ENCODE assay signal across 24 cellular contexts in the genomic region with DNA sequence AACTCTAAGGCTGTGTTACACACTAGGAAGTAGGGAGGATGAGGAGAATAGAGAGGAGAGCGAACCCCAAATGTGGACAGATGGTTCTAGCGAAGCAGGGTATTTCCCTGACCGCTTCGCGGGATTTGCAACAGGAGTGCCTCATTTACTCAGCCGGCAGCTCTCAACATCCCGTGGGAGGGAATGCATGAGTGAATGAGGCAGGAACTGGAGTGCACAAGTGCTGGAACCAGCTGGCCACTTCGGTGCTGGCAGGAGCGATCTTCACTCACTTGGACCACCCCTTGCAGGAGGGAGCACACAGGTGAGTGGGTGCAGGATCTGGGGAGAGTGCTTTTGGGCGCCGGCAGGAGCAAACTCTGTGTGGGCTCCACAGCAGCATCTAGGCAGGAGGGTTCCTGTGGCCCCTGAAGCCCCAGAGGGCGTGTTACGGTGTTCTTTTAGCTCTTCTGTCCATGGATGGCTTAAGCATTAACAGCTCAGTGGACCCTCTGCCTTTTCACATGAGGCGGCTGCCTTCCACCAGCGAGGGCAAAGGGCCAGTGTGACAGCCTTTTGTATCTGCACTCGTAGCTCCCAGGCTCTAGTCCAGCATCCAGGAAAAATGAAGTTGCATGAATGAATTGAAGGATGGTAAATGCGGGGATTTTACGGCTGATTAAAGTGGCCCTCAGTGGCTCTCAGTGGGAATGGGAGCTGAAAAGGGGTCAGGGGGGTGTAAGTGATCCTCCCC. TPM values are rescaled to one million over a fixed set of nuclear protein-coding genes. Genes with fewer than 3 reads are reported as not detected.
A peak's percentile ranks its signal among the peaks of the same experiment; 100 is the strongest.
DNase-seq lines count a peak whose midpoint lies in the region; ATAC-seq and TF ChIP-seq lines count a peak whose summit lies in the region.
"Had no signal": no experiment of that assay in that cellular context is flagged by ENCODE, and none has a peak within 500 bp of the region (broad histone marks: within the 10 kb centered on the region; RNA-seq: fewer than 3 reads in every experiment).

No MANE protein-coding gene starts in this region.

- H3K36me3 ChIP-seq in sigmoid colon: no peaks in the 10 kb centered on the region
- H3K36me3 ChIP-seq in transverse colon: no peaks in the 10 kb centered on the region
- H3K36me3 ChIP-seq: BE2C, heart left ventricle, MG63, SJCRH30 had no signal

- no peak overlapping the region for H3K27ac ChIP-seq in sigmoid colon
- no peak overlapping the region for H3K27ac ChIP-seq in transverse colon
- H3K27ac ChIP-seq: epithelial cell of prostate, heart left ventricle, SJCRH30 had no signal

- H3K9me3 ChIP-seq in sigmoid colon: no peaks in the 10 kb centered on the region
- no peaks in the 10 kb centered on the region for H3K9me3 ChIP-seq in transverse colon
- H3K9me3 ChIP-seq: BE2C, heart left ventricle, MG63, SJCRH30 had no signal

- H3K4me3 Mint-ChIP-seq in chondrocyte (ENCODE audit: unreplicated experiment): no peak overlapping the region
- no peak overlapping the region for H3K4me3 Mint-ChIP-seq in naive thymus-derived CD8-positive, alpha-beta T cell
- H3K4me3 Mint-ChIP-seq: activated CD4-positive, alpha-beta memory T cell treated with anti-CD3 and anti-CD28 coated beads for 36 hours; activated naive CD8-positive, alpha-beta T cell treated with anti-CD3 and anti-CD28 coated beads, Interleukin-2, amount 10 ng/mL, durations not matched to agents 7 days and 5 days; GM23338; memory B cell had no signal

- H3K27me3 ChIP-seq in sigmoid colon (peaks cover 8 to 43% (median 22%) of the 10 kb centered on the region in 3 donors), transverse colon (peaks cover 49% of the 10 kb centered on the region)

- no peak for TF ChIP-seq CTCF in chondrocyte (IDR thresholded peaks at IDR 0.05)
- TF ChIP-seq CTCF in sigmoid colon (IDR thresholded peaks at IDR 0.05): no peak
- TF ChIP-seq CTCF in transverse colon (IDR thresholded peaks at IDR 0.05): no peak

- no peaks in the 10 kb centered on the region for H3K9me3 Mint-ChIP-seq in chondrocyte (ENCODE audit: low read depth)
- H3K9me3 Mint-ChIP-seq in naive thymus-derived CD8-positive, alpha-beta T cell: peaks cover 0 to 2% (median 0%) of the 10 kb centered on the region in 9 donors
- H3K9me3 Mint-ChIP-seq: activated CD4-positive, alpha-beta memory T cell treated with anti-CD3 and anti-CD28 coated beads for 36 hours; activated naive CD8-positive, alpha-beta T cell treated with anti-CD3 and anti-CD28 coated beads, Interleukin-2, amount 10 ng/mL, durations not matched to agents 7 days and 5 days; activated T-helper 2 cell treated with anti-CD3 and anti-CD28 coated beads, Interferon-gamma antibody, Interleukin-2, Interleukin-4, amounts not matched to agents 10 μg/mL and 5 μg/mL and 100 μg/mL, durations not matched to agents 14 hours and 24 hours and 36 hours; GM23338; memory B cell had no signal

- no peak for ATAC-seq in naive thymus-derived CD8-positive, alpha-beta T cell
- ATAC-seq: activated CD4-positive, CD25-positive, alpha-beta regulatory T cell treated with anti-CD3 and anti-CD28 coated beads, Interleukin-2, amount 50 U/mL, for 24 hours; GM23338; heart left ventricle; K562; left colon had no signal

- H3K27ac Mint-ChIP-seq in chondrocyte (ENCODE audit: unreplicated experiment): no peak overlapping the region
- H3K27ac Mint-ChIP-seq in naive thymus-derived CD8-positive, alpha-beta T cell: peak overlapping the region in 1 of 10 donors; percentile 36
- H3K27ac Mint-ChIP-seq: activated CD4-positive, alpha-beta memory T cell treated with anti-CD3 and anti-CD28 coated beads for 36 hours; activated naive CD8-positive, alpha-beta T cell treated with anti-CD3 and anti-CD28 coated beads, Interleukin-2, amount 10 ng/mL, durations not matched to agents 7 days and 5 days; activated T-helper 2 cell treated with anti-CD3 and anti-CD28 coated beads, Interferon-gamma antibody, Interleukin-2, Interleukin-4, amounts not matched to agents 10 μg/mL and 5 μg/mL and 100 μg/mL, durations not matched to agents 14 hours and 24 hours and 36 hours; GM23338; memory B cell had no signal

- in situ Hi-C loops in transverse colon (cut with MboI; ENCODE audit: low pct_ligation_motif_present in 1 of 4, low pct_unique_long_range_greater_than_20kb in 1 of 4, low sequenced_read_pairs in 3 of 4): loop anchor here in 1 of 4 donors (25.0 kb wide), 1 partner anchor 357 kb away; the partner anchor contains the start of gene CCL4

- POLR2A ChIA-PET in naive thymus-derived CD8-positive, alpha-beta T cell (lab: Charles Lee): interaction anchor here (0.8 kb wide), 1 partner anchor 18 kb away, joined by 3 read pairs; the partner anchor contains the start of gene ZNHIT3

- intact Hi-C loops in sigmoid colon (cut with DNase I) (no loop called here), transverse colon (cut with DNase I; ENCODE audit: low total_unique reads) (no loop called here)

- TF ChIP-seq EP300 in sigmoid colon (IDR thresholded peaks at IDR 0.05) (no peak), transverse colon (IDR thresholded peaks at IDR 0.05; ENCODE audit: low read depth) (no peak)

- DNase-seq in NCI-H1417 (lab: John Stamatoyannopoulos, UW): peak; percentile 10 to 83 (median 36)
- no peak for DNase-seq in NCI-H1417 treated with DMSO at 0.1 percent for 48 hours (lab: John Stamatoyannopoulos, UW)
- peak; percentile 35 for DNase-seq in NCI-H2107 (lab: John Stamatoyannopoulos, UW)
- DNase-seq in chondrocyte (ENCODE audit: low spot score): peak; percentile 50
- DNase-seq in sigmoid colon: peak; percentile 25
- no peak for DNase-seq in NCI-H1436 (lab: John Stamatoyannopoulos, UW)
- DNase-seq in naive thymus-derived CD8-positive, alpha-beta T cell: no peak
- no peak for DNase-seq in transverse colon
- DNase-seq: activated CD4-positive, alpha-beta memory T cell treated with anti-CD3 and anti-CD28 coated beads for 36 hours; activated naive CD8-positive, alpha-beta T cell treated with anti-CD3 and anti-CD28 coated beads, Interleukin-2, amount 10 ng/mL, durations not matched to agents 7 days and 5 days; BE2C; heart left ventricle; left colon; MG63; NCI-H146; nucleus accumbens; SJCRH30; T-helper 1 cell had no signal

- peaks cover 50% of the 10 kb centered on the region for H3K27me3 Mint-ChIP-seq in chondrocyte (ENCODE audit: low read depth)
- peaks cover 9 to 50% (median 41%) of the 10 kb centered on the region in 5 donors for H3K27me3 Mint-ChIP-seq in naive thymus-derived CD8-positive, alpha-beta T cell

- WGBS in sigmoid colon, 2 donors: 69 to 73% methylated on average over 18 of the region's 18 CpGs
- 61 to 68% methylated on average over 7 to 18 of the region's 18 CpGs for WGBS in transverse colon (ENCODE audit: low coverage in 1 of 2), 2 donors

- H3K36me3 Mint-ChIP-seq in chondrocyte (ENCODE audit: low read depth): no peaks in the 10 kb centered on the region
- no peaks in the 10 kb centered on the region for H3K36me3 Mint-ChIP-seq in naive thymus-derived CD8-positive, alpha-beta T cell
- H3K36me3 Mint-ChIP-seq: activated CD4-positive, alpha-beta memory T cell treated with anti-CD3 and anti-CD28 coated beads for 36 hours; activated naive CD8-positive, alpha-beta T cell treated with anti-CD3 and anti-CD28 coated beads, Interleukin-2, amount 10 ng/mL, durations not matched to agents 7 days and 5 days; memory B cell had no signal

- peaks cover 0 to under 1% (median 0%) of the 10 kb centered on the region in 4 donors for H3K4me1 ChIP-seq in sigmoid colon
- H3K4me1 ChIP-seq in transverse colon: no peaks in the 10 kb centered on the region
- H3K4me1 ChIP-seq: BE2C, SJCRH30 had no signal

- H3K4me3 ChIP-seq in sigmoid colon (no peak overlapping the region), transverse colon (no peak overlapping the region)
- H3K4me3 ChIP-seq: GM23338, heart left ventricle, K562, MG63, SJCRH30 had no signal

- TF ChIP-seq POLR2A in sigmoid colon (IDR thresholded peaks at IDR 0.05): no peak
- no peak for TF ChIP-seq POLR2A in transverse colon (IDR thresholded peaks at IDR 0.05)

- H3K4me1 Mint-ChIP-seq in chondrocyte (ENCODE audit: low read depth): no peaks in the 10 kb centered on the region
- H3K4me1 Mint-ChIP-seq in naive thymus-derived CD8-positive, alpha-beta T cell: no peaks in the 10 kb centered on the region
- H3K4me1 Mint-ChIP-seq: activated naive CD8-positive, alpha-beta T cell treated with anti-CD3 and anti-CD28 coated beads, Interleukin-2, amount 10 ng/mL, durations not matched to agents 7 days and 5 days had no signal

RNA-seq across cellular contexts. Expression of gene ZNHIT3, which starts 17.4 kb away (rescaled TPM):
- 24.7 to 25.9 TPM (median 25.2 TPM) in 3 replicates for total RNA-seq in chondrocyte
- 10 to 100 TPM; 31.0 to 59.9 (median 44.9) TPM for total RNA-seq in sigmoid colon
- 10 to 100 TPM; 49.9 to 60.7 (median 51.8) TPM for polyA plus RNA-seq in sigmoid colon
- total RNA-seq in naive thymus-derived CD8-positive, alpha-beta T cell: 10 to 100 TPM; 70.0 to 71.6 TPM
- polyA plus RNA-seq in naive thymus-derived CD8-positive, alpha-beta T cell: 10 to 100 TPM; 89.1 to 98.8 (median 91.2) TPM
- 10 to 100 TPM in 3 of 4 donors, 1 to 10 TPM in 1; 6.7 to 38.6 (median 27.2) TPM for total RNA-seq in transverse colon

Comparison
In these comparisons a context has a peak if more than half of its experiments do, and no peak if none do; other contexts are left out.
1. DNase-seq: peak in NCI-H1417 (3 of 3), NCI-H2107 (single experiment), chondrocyte (single experiment) and sigmoid colon (single experiment); none in NCI-H1417 treated with DMSO at 0.1 percent for 48 hours (single experiment), NCI-H1436 (single experiment), naive thymus-derived CD8-positive, alpha-beta T cell (0 of 10) and transverse colon (single experiment).